In genomic region chr2:174343638-174344455, GRCh38 we compare ENCODE assay signal across 12 cellular contexts. TPM values are rescaled to one million over a fixed set of nuclear protein-coding genes. Genes with fewer than 3 reads are reported as not detected.
DNase-seq lines count a peak whose midpoint lies in the region; ATAC-seq, FAIRE-seq and TF ChIP-seq lines count a peak whose summit lies in the region.
"Had no signal": no experiment of that assay in that cellular context is flagged by ENCODE, and none has a peak within 500 bp of the region (broad histone marks: within the 10 kb centered on the region; RNA-seq: fewer than 3 reads in every experiment).

No MANE protein-coding gene starts in this region.

- H3K27ac ChIP-seq in keratinocyte (ENCODE audit: control insufficient read depth, insufficient read depth, low read length) = no peak overlapping the region
- H3K27ac ChIP-seq in caudate nucleus (ENCODE audit: low read depth, low read length) = no peak overlapping the region

- POLR2A ChIA-PET in MCF 10A (lab: Yijun Ruan, JAX) = interaction anchor here (0.8 kb wide), 1 partner anchor 95 kb away, joined by 3 read pairs; the partner anchor contains the start of gene OLA1

- peak overlapping the region; percentile 87 for H3K4me2 ChIP-seq in keratinocyte (ENCODE audit: control insufficient read depth, extremely low read depth, insufficient read depth, low read depth, low read length)

- no peak for ATAC-seq in activated T-helper 17 cell treated with anti-CD3 and anti-CD28 coated beads, Interleukin-2, amount 50 U/mL, for 72 hours (replicated peaks)

- FAIRE-seq in keratinocyte (lab: Jason Lieb, UNC) = no peak

- peak overlapping the region; percentile 58 for H3K4me3 Mint-ChIP-seq in activated T-helper 17 cell treated with anti-CD3 and anti-CD28 coated beads, Interleukin-2, amount 50 U/mL, for 72 hours
- no peak overlapping the region for H3K4me3 Mint-ChIP-seq in MCF 10A (ENCODE audit: unreplicated experiment)

- CTCF ChIA-PET in MCF 10A (lab: Yijun Ruan, JAX) = interaction anchor here (0.7 to 2.6 kb wide), 5 partner anchors 25 to 941 kb away, joined by 3 to 7 read pairs (median 5); no protein-coding TSS in a partner anchor

- TF ChIP-seq CTCF in keratinocyte (optimal IDR thresholded peaks at IDR 0.05 in 1 of 3, IDR thresholded peaks at IDR 0.05 in 1 of 3, conservative IDR thresholded peaks at IDR 0.05 in 1 of 3; ENCODE audit: extremely low read depth in 1 of 3, insufficient read depth in 2 of 3, low read length in 3 of 3) = no peak
- TF ChIP-seq CTCF in MCF 10A (IDR thresholded peaks at IDR 0.05; ENCODE audit: unreplicated experiment) = no peak

- H3K9me3 Mint-ChIP-seq in activated T-helper 17 cell treated with anti-CD3 and anti-CD28 coated beads, Interleukin-2, amount 50 U/mL, for 72 hours = no peaks in the 10 kb centered on the region
- H3K9me3 Mint-ChIP-seq in MCF 10A (ENCODE audit: unreplicated experiment) = no peaks in the 10 kb centered on the region

- H3K36me3 ChIP-seq in keratinocyte (ENCODE audit: control insufficient read depth in 2 of 2, extremely low read depth in 1 of 2, insufficient read depth in 2 of 2, low read length in 2 of 2) = peaks cover 0 to 1% of the 10 kb centered on the region in 2 experiments

- peaks cover 10% of the 10 kb centered on the region for H3K4me1 Mint-ChIP-seq in activated T-helper 17 cell treated with anti-CD3 and anti-CD28 coated beads, Interleukin-2, amount 50 U/mL, for 72 hours
- H3K4me1 Mint-ChIP-seq in MCF 10A (ENCODE audit: insufficient read depth, unreplicated experiment) = peaks cover 11% of the 10 kb centered on the region

- H3K9me3 ChIP-seq in keratinocyte (ENCODE audit: control insufficient read depth, low read depth, low read length) = no peaks in the 10 kb centered on the region

- peaks cover 44% of the 10 kb centered on the region for H3K27me3 Mint-ChIP-seq in activated T-helper 17 cell treated with anti-CD3 and anti-CD28 coated beads, Interleukin-2, amount 50 U/mL, for 72 hours
- no peaks in the 10 kb centered on the region for H3K27me3 Mint-ChIP-seq in MCF 10A (ENCODE audit: insufficient read depth, unreplicated experiment)

- dilution Hi-C loops in keratinocyte (cut with MboI; ENCODE audit: extremely low pct_ligation_motif_present, low sequenced_read_pairs) = no loop called here

- H3K27ac Mint-ChIP-seq in activated T-helper 17 cell treated with anti-CD3 and anti-CD28 coated beads, Interleukin-2, amount 50 U/mL, for 72 hours = no peak overlapping the region
- H3K27ac Mint-ChIP-seq in MCF 10A (ENCODE audit: low read depth, unreplicated experiment) = no peak overlapping the region

- BruUV-seq in MCF 10A (replicated peaks; lab: Mats Ljungman, UMichigan) = no TSS peak

- H3K79me2 ChIP-seq in keratinocyte (ENCODE audit: control insufficient read depth, insufficient read depth, low read length) = no peaks in the 10 kb centered on the region

- peak; percentile 6 for DNase-seq in stimulated activated CD4-positive, alpha-beta T cell treated with anti-CD3 and anti-CD28 coated beads, Interleukin-4, amount 100 ng/mL, for 1 hour
- no peak for DNase-seq in stimulated activated CD4-positive, alpha-beta T cell treated with anti-CD3 and anti-CD28 coated beads, Interleukin-4, amount 100 ng/mL, for 4 hours
- DNase-seq in keratinocyte (ENCODE audit: low read depth, low spot score) = no peak
- no peak for DNase-seq in GDM1 (lab: John Stamatoyannopoulos, UW)
- DNase-seq in caudate nucleus (lab: John Stamatoyannopoulos, UW) = no peak
- no peak for DNase-seq in MCF 10A (ENCODE audit: unreplicated experiment)
- no peak for DNase-seq in SW480 (ENCODE audit: low spot score)
- DNase-seq: C1 segment of cervical spinal cord, NCI-H2081 treated with DMSO at 0.1 percent for 48 hours had no signal

- H3K27me3 ChIP-seq in keratinocyte (ENCODE audit: control insufficient read depth, extremely low read depth, insufficient read depth, low read length) = peaks cover 55% of the 10 kb centered on the region

- H3K36me3 Mint-ChIP-seq in activated T-helper 17 cell treated with anti-CD3 and anti-CD28 coated beads, Interleukin-2, amount 50 U/mL, for 72 hours (ENCODE audit: low read depth) = peaks cover 37% of the 10 kb centered on the region
- H3K36me3 Mint-ChIP-seq in MCF 10A (ENCODE audit: insufficient read depth, unreplicated experiment) = peaks cover 8% of the 10 kb centered on the region

- H3K9me1 ChIP-seq in keratinocyte (ENCODE audit: control insufficient read depth, extremely low read depth, insufficient read depth, low read length) = no peaks in the 10 kb centered on the region

- H2AFZ ChIP-seq in keratinocyte (ENCODE audit: control insufficient read depth, low read length) = no peak overlapping the region

- no peak overlapping the region for H3K9ac ChIP-seq in keratinocyte (ENCODE audit: control insufficient read depth, extremely low read depth, insufficient read depth, low read length)

- H3K4me3 ChIP-seq in keratinocyte (ENCODE audit: control insufficient read depth in 2 of 3, extremely low read depth in 1 of 3, insufficient read depth in 2 of 3, low read depth in 1 of 3, low read length in 3 of 3) = no peak overlapping the region

- peaks cover 23% of the 10 kb centered on the region for H3K4me1 ChIP-seq in keratinocyte (ENCODE audit: control insufficient read depth, extremely low read depth, insufficient read depth, low read length)

- peaks cover 4% of the 10 kb centered on the region for H4K20me1 ChIP-seq in keratinocyte (ENCODE audit: control insufficient read depth, extremely low read depth, insufficient read depth, low read length)

- intact Hi-C loops in MCF 10A (cut with micrococcal nuclease) = loop anchor here (2.0 to 10.0 kb wide), 3 partner anchors 269 to 773 kb away; partner anchors contain the start of gene SP3

RNA-seq across cellular contexts. Expression of gene SP9, which starts 9.1 kb away (rescaled TPM):
- total RNA-seq in activated T-helper 17 cell treated with anti-CD3 and anti-CD28 coated beads, Interleukin-2, amount 50 U/mL, for 72 hours = not detected
- not detected in 3 replicates for polyA plus RNA-seq in keratinocyte
- polyA plus RNA-seq in keratinocyte (2011; ENCODE audit: low read depth) = not detected
- not detected in 2 replicates for polyA plus RNA-seq in keratinocyte (2011; cell fraction: cytosol; rRNA removed)
- polyA plus RNA-seq in keratinocyte (2011; cell fraction: nucleus; rRNA removed) = not detected in 2 replicates
- polyA plus RNA-seq in keratinocyte (2012; ENCODE audit: low replicate concordance) = not detected in 2 replicates
- polyA minus RNA-seq in keratinocyte = not detected in 3 replicates
- not detected for polyA minus RNA-seq in keratinocyte (2011; cell fraction: cytosol; rRNA and poly(A)+ RNA removed)
- polyA minus RNA-seq in keratinocyte (2011; cell fraction: nucleus; rRNA and poly(A)+ RNA removed) = not detected in 2 replicates
- not detected in 2 replicates for total RNA-seq in MCF 10A (2022)
- total RNA-seq: lung microvascular endothelial cell, subcutaneous adipose tissue had no signal

RNA-seq across cellular contexts. Expression of gene SCRN3, which starts 51.7 kb away (rescaled TPM):
- 10 to 100 TPM; 12.7 to 22.0 TPM for total RNA-seq in activated T-helper 17 cell treated with anti-CD3 and anti-CD28 coated beads, Interleukin-2, amount 50 U/mL, for 72 hours
- 12.8 to 18.6 TPM (median 13.9 TPM) in 3 replicates for polyA plus RNA-seq in keratinocyte
- 20.1 TPM for polyA plus RNA-seq in keratinocyte (2011; ENCODE audit: low read depth)
- 14.7 and 23.7 TPM in 2 replicates for polyA plus RNA-seq in keratinocyte (2011; cell fraction: cytosol; rRNA removed)
- 12.7 and 16.9 TPM in 2 replicates for polyA plus RNA-seq in keratinocyte (2011; cell fraction: nucleus; rRNA removed)
- 14.2 and 14.8 TPM in 2 replicates for polyA plus RNA-seq in keratinocyte (2012; ENCODE audit: low replicate concordance)
- 1.9 to 8.4 TPM (median 7.0 TPM) in 3 replicates for polyA minus RNA-seq in keratinocyte
- polyA minus RNA-seq in keratinocyte (2011; cell fraction: cytosol; rRNA and poly(A)+ RNA removed) = 7.3 TPM
- polyA minus RNA-seq in keratinocyte (2011; cell fraction: nucleus; rRNA and poly(A)+ RNA removed) = 6.2 and 11.9 TPM in 2 replicates
- 27.3 and 28.2 TPM in 2 replicates for total RNA-seq in MCF 10A (2022)
